1 cellular context compared by ENCODE assay signal in the genomic region with DNA sequence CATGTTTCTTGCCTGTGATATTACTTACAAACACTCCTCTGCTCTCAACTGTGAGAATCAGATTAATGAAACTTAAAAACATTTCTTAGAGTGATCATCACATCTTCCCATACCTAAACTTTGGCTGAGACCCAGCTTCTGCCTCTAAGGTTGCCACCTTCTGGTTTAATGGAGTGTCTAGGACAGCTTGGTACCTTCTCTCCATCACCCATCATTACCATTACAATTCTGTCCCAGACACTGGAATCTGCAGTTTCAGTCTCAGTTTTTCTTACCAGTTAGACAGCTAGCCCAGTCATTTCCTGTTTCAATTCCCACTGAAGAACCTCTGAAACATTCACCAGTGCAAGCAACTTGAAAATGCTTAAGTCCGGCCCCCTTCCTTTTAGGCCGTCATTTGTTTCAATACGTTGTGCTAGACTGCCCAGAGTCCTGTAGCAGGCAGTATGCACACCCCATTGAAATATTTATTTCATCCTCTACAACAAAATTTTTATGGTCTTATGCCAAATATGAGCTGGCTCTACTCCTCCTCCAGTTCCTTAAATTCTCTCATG.
TF ChIP-seq lines count a peak whose summit lies in the region.

No MANE protein-coding gene starts in this region.

TF ChIP-seq in GM23338, 12 proteins besides CTCF, POLR2A, EP300 and RAD21 (continued from another document):
- TF ChIP-seq ZNF462 (CRISPR knock-in tag; IDR thresholded peaks at IDR 0.05) (no peak), ZNF114 (CRISPR knock-in tag; IDR thresholded peaks at IDR 0.05) (no peak), STAT1 (IDR thresholded peaks at IDR 0.05; ENCODE audit: unreplicated experiment) (no peak)
